ENCODE assay signal across 26 cellular contexts in the genomic region with DNA sequence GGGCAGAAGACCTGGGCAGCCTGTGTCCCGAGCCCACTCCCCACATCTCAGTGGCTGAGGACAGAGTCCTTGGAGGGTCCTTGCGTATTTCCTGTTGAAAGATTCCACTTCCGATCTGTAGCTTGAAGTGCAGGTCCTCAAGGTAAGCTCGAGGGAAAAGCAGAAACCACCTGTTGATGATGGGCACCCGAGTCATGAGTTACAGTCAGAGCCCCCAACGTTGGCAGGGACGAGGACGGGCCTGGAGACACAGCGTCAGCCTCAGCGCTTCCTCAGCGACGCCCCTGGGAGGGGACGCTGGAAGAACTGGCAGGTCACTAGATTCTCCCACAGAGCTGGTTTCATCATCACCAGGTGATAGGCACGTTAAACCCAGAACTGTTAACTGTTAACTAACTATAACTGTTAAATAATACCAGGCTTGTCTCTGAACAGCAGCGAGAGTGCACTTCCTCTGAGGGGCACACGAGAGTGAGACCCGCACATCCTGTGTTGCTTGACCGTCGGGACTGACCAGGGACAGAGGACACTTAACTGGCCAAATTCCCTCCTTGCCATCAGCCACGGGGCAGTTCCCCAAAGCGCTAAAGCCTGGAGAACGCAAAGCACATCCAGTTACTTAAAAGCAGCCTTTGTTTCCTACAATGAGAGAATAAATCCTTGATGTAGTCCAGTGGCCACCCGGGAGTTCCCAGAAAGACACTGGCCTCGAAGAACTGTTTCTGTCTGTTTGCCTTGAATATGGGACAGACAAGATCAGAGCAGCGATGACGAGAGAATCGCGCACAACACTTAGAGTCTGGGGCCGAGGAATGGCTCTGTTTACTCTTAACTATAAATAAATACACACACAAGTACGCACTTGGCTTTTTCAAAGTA.
A peak's percentile ranks its signal among the peaks of the same experiment; 100 is the strongest.
DNase-seq lines count a peak whose midpoint lies in the region; ATAC-seq and TF ChIP-seq lines count a peak whose summit lies in the region.
"Had no signal": no experiment of that assay in that cellular context is flagged by ENCODE, and none has a peak within 500 bp of the region (broad histone marks: within the 10 kb centered on the region; RNA-seq: fewer than 3 reads in every experiment).

No MANE protein-coding gene starts in this region.

- H3K9me3 ChIP-seq in mucosa of rectum (ENCODE audit: control insufficient read depth in 2 of 2, low read length in 2 of 2): no peaks in the 10 kb centered on the region
- no peaks in the 10 kb centered on the region for H3K9me3 ChIP-seq in naive thymus-derived CD4-positive, alpha-beta T cell (ENCODE audit: control insufficient read depth in 2 of 3, low read length in 3 of 3)
- H3K9me3 ChIP-seq: lower lobe of right lung, spleen had no signal

- H3K27me3 ChIP-seq in mucosa of rectum (ENCODE audit: control insufficient read depth in 2 of 2, insufficient read depth in 2 of 2, low read length in 2 of 2): peaks cover 8 to 11% of the 10 kb centered on the region in 2 donors
- no peaks in the 10 kb centered on the region for H3K27me3 ChIP-seq in naive thymus-derived CD4-positive, alpha-beta T cell (ENCODE audit: control insufficient read depth in 2 of 2, insufficient read depth in 2 of 2, low read length in 2 of 2)

- no peaks in the 10 kb centered on the region for H3K36me3 Mint-ChIP-seq in naive thymus-derived CD4-positive, alpha-beta T cell
- H3K36me3 Mint-ChIP-seq: brain; CD8-positive, alpha-beta memory T cell; stimulated activated effector memory CD8-positive, alpha-beta T cell treated with anti-CD3 and anti-CD28 coated beads, Interleukin-12 subunit alpha, Interleukin-12 subunit beta, amount 100 ng/mL, for 72 hours had no signal

- H3K4me3 Mint-ChIP-seq in naive thymus-derived CD4-positive, alpha-beta T cell: no peak overlapping the region
- H3K4me3 Mint-ChIP-seq: activated CD8-positive, alpha-beta T cell treated with anti-CD3 and anti-CD28 coated beads, Interleukin-2, amount 10 ng/mL, durations not matched to agents 7 days and 5 days; B cell; brain; CD8-positive, alpha-beta memory T cell; stimulated activated effector memory CD8-positive, alpha-beta T cell treated with anti-CD3 and anti-CD28 coated beads, Interleukin-12 subunit alpha, Interleukin-12 subunit beta, amount 100 ng/mL, for 72 hours had no signal

- H3K4me1 Mint-ChIP-seq in naive thymus-derived CD4-positive, alpha-beta T cell: peaks cover 0 to 4% (median 0%) of the 10 kb centered on the region in 7 donors
- H3K4me1 Mint-ChIP-seq: B cell; brain; CD8-positive, alpha-beta memory T cell; stimulated activated effector memory CD8-positive, alpha-beta T cell treated with anti-CD3 and anti-CD28 coated beads, Interleukin-12 subunit alpha, Interleukin-12 subunit beta, amount 100 ng/mL, for 72 hours had no signal

- POLR2A ChIA-PET in naive thymus-derived CD4-positive, alpha-beta T cell (lab: Charles Lee): no interaction called here

- H3K27ac ChIP-seq in VCaP: peak overlapping the region; percentile 29
- H3K27ac ChIP-seq in mucosa of rectum (ENCODE audit: low read depth in 2 of 2, low read length in 2 of 2): peak overlapping the region; percentile 13 to 41
- no peak overlapping the region for H3K27ac ChIP-seq in naive thymus-derived CD4-positive, alpha-beta T cell (ENCODE audit: low read depth, low read length)
- H3K27ac ChIP-seq: GM23248, lower lobe of right lung, RWPE1, spleen had no signal

- ATAC-seq in HG02610 (IDR thresholded peaks at IDR 0.05; ENCODE audit: unreplicated experiment) (no peak), GM21526 (IDR thresholded peaks at IDR 0.05; ENCODE audit: low FRiP score, unreplicated experiment) (no peak)
- no peak for ATAC-seq in naive thymus-derived CD4-positive, alpha-beta T cell
- ATAC-seq: activated CD8-positive, alpha-beta T cell treated with anti-CD3 and anti-CD28 coated beads, Interleukin-2, amount 10 ng/mL, durations not matched to agents 7 days and 5 days; lower lobe of right lung; stimulated activated effector memory CD8-positive, alpha-beta T cell treated with anti-CD3 and anti-CD28 coated beads, Interleukin-12 subunit alpha, Interleukin-12 subunit beta, amount 100 ng/mL, for 72 hours had no signal

- H3K9me3 Mint-ChIP-seq in naive thymus-derived CD4-positive, alpha-beta T cell: no peaks in the 10 kb centered on the region
- H3K9me3 Mint-ChIP-seq: brain; CD8-positive, alpha-beta memory T cell; stimulated activated effector memory CD8-positive, alpha-beta T cell treated with anti-CD3 and anti-CD28 coated beads, Interleukin-12 subunit alpha, Interleukin-12 subunit beta, amount 100 ng/mL, for 72 hours had no signal

- CTCF ChIA-PET in naive thymus-derived CD4-positive, alpha-beta T cell (lab: Charles Lee): no interaction called here

- DNase-seq in COLO829 (ENCODE audit: low spot score) (peak; percentile 47), fibroblast of villous mesenchyme (ENCODE audit: low read depth) (peak; percentile 55), SHP77 (lab: John Stamatoyannopoulos, UW) (no peak)
- no peak for DNase-seq in naive thymus-derived CD4-positive, alpha-beta T cell
- DNase-seq: activated CD4-positive, CD25-positive, alpha-beta regulatory T cell treated with anti-CD3 and anti-CD28 coated beads, Interleukin-2, amount 50 U/mL, for 72 hours; activated CD8-positive, alpha-beta T cell treated with anti-CD3 and anti-CD28 coated beads, Interleukin-2, amount 10 ng/mL, durations not matched to agents 7 days and 5 days; activated effector memory CD4-positive, alpha-beta T cell treated with anti-CD3 and anti-CD28 coated beads, Interleukin-2, amount 50 U/mL, for 16 hours; activated T-cell treated with anti-CD3 and anti-CD28 coated beads for 4 hours; CD8-positive, alpha-beta memory T cell; DMS153; GM23248; islet precursor cell; lower lobe of right lung; NCI-H187; NCI-H69; spleen; stimulated activated CD4-positive, alpha-beta T cell treated with anti-CD3 and anti-CD28 coated beads, Interleukin-2, amount 100 ng/mL, for 48 hours; T1000 had no signal

- TF ChIP-seq CTCF in VCaP (conservative IDR thresholded peaks at IDR 0.05) (no peak), fibroblast of villous mesenchyme (IDR thresholded peaks at IDR 0.05; ENCODE audit: insufficient read depth, low read depth, low read length) (no peak)

- no peaks in the 10 kb centered on the region for H3K4me1 ChIP-seq in mucosa of rectum (ENCODE audit: control insufficient read depth in 2 of 2, insufficient read depth in 2 of 2, low read length in 2 of 2)
- no peaks in the 10 kb centered on the region for H3K4me1 ChIP-seq in naive thymus-derived CD4-positive, alpha-beta T cell (ENCODE audit: control insufficient read depth in 2 of 2, insufficient read depth in 2 of 2, low read length in 2 of 2)

- no peak overlapping the region for H3K9ac ChIP-seq in mucosa of rectum (ENCODE audit: low read depth in 1 of 2, low read length in 2 of 2)
- H3K9ac ChIP-seq: GM23248 had no signal

- H3K27me3 Mint-ChIP-seq in naive thymus-derived CD4-positive, alpha-beta T cell: peaks cover 20 to 52% (median 27%) of the 10 kb centered on the region in 5 donors

- no peaks in the 10 kb centered on the region for H3K36me3 ChIP-seq in mucosa of rectum (ENCODE audit: control insufficient read depth in 2 of 2, insufficient read depth in 2 of 2, low read length in 2 of 2)
- H3K36me3 ChIP-seq in naive thymus-derived CD4-positive, alpha-beta T cell (ENCODE audit: control insufficient read depth in 2 of 3, insufficient read depth in 3 of 3, low read length in 3 of 3): no peaks in the 10 kb centered on the region
- H3K36me3 ChIP-seq: lower lobe of right lung, spleen had no signal

- intact Hi-C loops in naive thymus-derived CD4-positive, alpha-beta T cell (cut with micrococcal nuclease): no loop called here

- no peak overlapping the region for H3K27ac Mint-ChIP-seq in naive thymus-derived CD4-positive, alpha-beta T cell
- H3K27ac Mint-ChIP-seq: activated CD8-positive, alpha-beta T cell treated with anti-CD3 and anti-CD28 coated beads, Interleukin-2, amount 10 ng/mL, durations not matched to agents 7 days and 5 days; B cell; brain; CD8-positive, alpha-beta memory T cell; stimulated activated effector memory CD8-positive, alpha-beta T cell treated with anti-CD3 and anti-CD28 coated beads, Interleukin-12 subunit alpha, Interleukin-12 subunit beta, amount 100 ng/mL, for 72 hours had no signal

- H3K4me3 ChIP-seq in fibroblast of villous mesenchyme (ENCODE audit: low read depth, low read length): no peak overlapping the region
- H3K4me3 ChIP-seq in mucosa of rectum (ENCODE audit: low read length in 2 of 2): no peak overlapping the region
- no peak overlapping the region for H3K4me3 ChIP-seq in naive thymus-derived CD4-positive, alpha-beta T cell (ENCODE audit: low read length)
- H3K4me3 ChIP-seq: GM23248, lower lobe of right lung, spleen had no signal

Comparison
In these comparisons a context has a peak if more than half of its experiments do, and no peak if none do; other contexts are left out.
1. DNase-seq: peak in COLO829 (single experiment) and fibroblast of villous mesenchyme (single experiment); none in SHP77 (0 of 2) and naive thymus-derived CD4-positive, alpha-beta T cell (0 of 9).